21 cellular contexts compared by ENCODE assay signal in genomic region chr2:16187517-16187887, GRCh38.
"Had no signal": no experiment of that assay in that cellular context is flagged by ENCODE, and none has a peak within 500 bp of the region (broad histone marks: within the 10 kb centered on the region; RNA-seq: fewer than 3 reads in every experiment).

No MANE protein-coding gene starts in this region.

- ATAC-seq: activated CD4-positive, alpha-beta T cell treated with anti-CD3 and anti-CD28 coated beads for 36 hours; effector memory CD8-positive, alpha-beta T cell; heart right ventricle; left cardiac atrium; stimulated activated memory B cell treated with anti-CD40 and anti-IgM and Interleukin-4, amounts not matched to agents 10 μg/mL and 1 μg/mL and 100 μg/mL, for 72 hours; WTC11 had no signal

- H3K27ac ChIP-seq: adrenal gland, cardiac muscle cell, esophagus squamous epithelium, heart right ventricle, neutrophil, parathyroid adenoma, sigmoid colon, spleen, thoracic aorta, upper lobe of left lung had no signal

- H3K27ac Mint-ChIP-seq: activated CD4-positive, alpha-beta T cell treated with anti-CD3 and anti-CD28 coated beads for 36 hours; activated naive CD4-positive, alpha-beta T cell treated with anti-CD3 and anti-CD28 coated beads, Interleukin-2, amount 50 U/mL, for 72 hours; effector memory CD8-positive, alpha-beta T cell; naive B cell; stimulated activated memory B cell treated with anti-CD40 and anti-IgM and Interleukin-4, amounts not matched to agents 10 μg/mL and 1 μg/mL and 100 μg/mL, for 72 hours; WTC11 had no signal

- H3K27me3 ChIP-seq: adrenal gland, esophagus squamous epithelium, neutrophil, sigmoid colon, spleen, upper lobe of left lung had no signal

- H3K9me3 ChIP-seq: adrenal gland, esophagus squamous epithelium, heart right ventricle, neutrophil, sigmoid colon, spleen, thoracic aorta, upper lobe of left lung had no signal

- H2AFZ ChIP-seq: parathyroid adenoma had no signal

- H3K4me1 ChIP-seq: adrenal gland, esophagus squamous epithelium, heart right ventricle, parathyroid adenoma, sigmoid colon, spleen, upper lobe of left lung had no signal

- H3K27me3 Mint-ChIP-seq: activated CD4-positive, alpha-beta T cell treated with anti-CD3 and anti-CD28 coated beads for 36 hours; effector memory CD8-positive, alpha-beta T cell had no signal

- H3K4me1 Mint-ChIP-seq: activated CD4-positive, alpha-beta T cell treated with anti-CD3 and anti-CD28 coated beads for 36 hours; naive B cell; stimulated activated memory B cell treated with anti-CD40 and anti-IgM and Interleukin-4, amounts not matched to agents 10 μg/mL and 1 μg/mL and 100 μg/mL, for 72 hours had no signal

- H3K36me3 Mint-ChIP-seq: activated naive CD4-positive, alpha-beta T cell treated with anti-CD3 and anti-CD28 coated beads, Interleukin-2, amount 50 U/mL, for 72 hours; naive B cell; stimulated activated memory B cell treated with anti-CD40 and anti-IgM and Interleukin-4, amounts not matched to agents 10 μg/mL and 1 μg/mL and 100 μg/mL, for 72 hours; WTC11 had no signal

- H3K9me3 Mint-ChIP-seq: activated naive CD4-positive, alpha-beta T cell treated with anti-CD3 and anti-CD28 coated beads, Interleukin-2, amount 50 U/mL, for 72 hours; effector memory CD8-positive, alpha-beta T cell; naive B cell; stimulated activated memory B cell treated with anti-CD40 and anti-IgM and Interleukin-4, amounts not matched to agents 10 μg/mL and 1 μg/mL and 100 μg/mL, for 72 hours; WTC11 had no signal

- H3K4me3 Mint-ChIP-seq: activated CD4-positive, alpha-beta T cell treated with anti-CD3 and anti-CD28 coated beads for 36 hours; effector memory CD8-positive, alpha-beta T cell; naive B cell; stimulated activated memory B cell treated with anti-CD40 and anti-IgM and Interleukin-4, amounts not matched to agents 10 μg/mL and 1 μg/mL and 100 μg/mL, for 72 hours; WTC11 had no signal

- H3K79me2 ChIP-seq: parathyroid adenoma had no signal

- H3K36me3 ChIP-seq: adrenal gland, cardiac muscle cell, esophagus squamous epithelium, heart right ventricle, neutrophil, sigmoid colon, spleen, thoracic aorta, upper lobe of left lung had no signal

- H3K9ac ChIP-seq: parathyroid adenoma had no signal

- H3K4me3 ChIP-seq: adrenal gland, cardiac muscle cell, esophagus squamous epithelium, heart right ventricle, sigmoid colon, spleen, thoracic aorta, upper lobe of left lung had no signal

- DNase-seq: activated CD4-positive, alpha-beta T cell treated with anti-CD3 and anti-CD28 coated beads for 36 hours; activated CD4-positive, alpha-beta T cell treated with anti-CD3 and anti-CD28 coated beads, Interleukin-2, amount 50 U/mL, for 48 hours; activated gamma-delta T cell treated with Interleukin-2 at 50 U/mL for 16 hours; adrenal gland; effector memory CD8-positive, alpha-beta T cell; esophagus squamous epithelium; heart right ventricle; left cardiac atrium; midbrain; naive B cell; sigmoid colon; spleen; stimulated activated CD4-positive, alpha-beta T cell treated with anti-CD3 and anti-CD28 coated beads, Interleukin-4, amount 100 ng/mL, for 4 hours; upper lobe of left lung had no signal
